ENCODE assay signal across 1 cellular context in genomic region chr2:105400138-105400540, GRCh38.
TF ChIP-seq lines count a peak whose summit lies in the region.

No MANE protein-coding gene starts in this region.

TF ChIP-seq in WTC11, 78 proteins besides CTCF, POLR2A, EP300 and RAD21 (continued from another document):
- TF ChIP-seq, protein P1, sequence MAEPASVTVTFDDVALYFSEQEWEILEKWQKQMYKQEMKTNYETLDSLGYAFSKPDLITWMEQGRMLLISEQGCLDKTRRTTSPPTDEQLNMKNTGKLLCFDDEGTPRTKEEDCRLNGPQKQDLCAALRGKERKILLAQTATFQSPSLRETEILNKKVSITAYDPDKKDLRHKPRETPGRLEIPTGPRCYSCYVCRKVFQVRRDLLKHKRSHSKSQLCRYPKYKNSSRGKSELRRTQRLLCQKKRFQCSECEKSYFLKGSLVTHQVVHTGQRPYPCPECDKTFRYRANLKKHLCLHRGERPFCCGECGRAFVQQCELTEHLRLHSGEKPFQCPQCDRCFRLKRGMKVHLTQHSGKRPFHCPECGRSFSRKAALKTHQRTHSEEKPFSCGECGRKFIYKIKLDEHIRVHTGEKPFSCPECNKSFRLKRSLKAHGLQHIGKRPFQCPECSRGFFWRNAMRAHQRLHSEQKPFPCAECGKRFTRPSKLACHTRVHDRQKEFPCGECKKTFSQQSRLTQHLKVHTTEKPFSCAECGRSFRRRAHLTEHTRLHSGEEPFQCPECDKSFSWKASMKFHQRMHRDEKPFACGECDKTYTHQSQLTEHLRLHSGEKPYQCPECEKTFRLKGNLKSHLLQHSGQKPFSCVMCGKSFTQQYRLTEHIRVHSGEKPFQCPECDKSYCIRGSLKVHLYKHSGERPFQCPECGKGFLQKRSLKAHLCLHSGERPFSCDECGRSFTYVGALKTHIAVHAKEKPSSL (CRISPR knock-in tag; conservative IDR thresholded peaks at IDR 0.05): no peak
TF ChIP-seq in WTC11: peak in this region for 0.
